ENCODE assay signal across 29 cellular contexts in the genomic region with DNA sequence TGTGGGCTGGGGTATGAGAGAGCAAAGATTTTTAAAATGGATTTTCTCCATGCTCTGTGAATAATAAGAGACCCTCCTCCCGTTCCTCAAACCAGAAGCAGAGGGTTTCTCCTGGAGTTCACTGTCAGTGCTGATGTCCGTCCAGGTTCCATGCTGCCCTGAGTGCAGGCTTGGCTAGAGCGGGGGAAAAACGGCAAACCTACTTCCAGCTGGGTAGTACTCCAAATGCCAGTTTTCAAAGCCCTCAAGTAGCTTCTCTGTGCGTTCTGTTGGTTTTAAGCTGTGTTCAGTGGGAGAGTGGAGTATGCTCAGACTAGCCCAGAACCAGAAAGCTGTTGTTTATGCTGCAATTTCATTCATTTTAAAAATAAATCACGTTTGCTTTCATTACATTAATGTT. TPM values are rescaled to one million over a fixed set of nuclear protein-coding genes. Genes with fewer than 3 reads are reported as not detected.
DNase-seq lines count a peak whose midpoint lies in the region; ATAC-seq and TF ChIP-seq lines count a peak whose summit lies in the region.
"Had no signal": no experiment of that assay in that cellular context is flagged by ENCODE, and none has a peak within 500 bp of the region (broad histone marks: within the 10 kb centered on the region; RNA-seq: fewer than 3 reads in every experiment).

No MANE protein-coding gene starts in this region.

- TF ChIP-seq CTCF in mesothelial cell of epicardium (IDR thresholded peaks at IDR 0.05; ENCODE audit: unreplicated experiment) (no peak), osteoblast (IDR thresholded peaks at IDR 0.05; ENCODE audit: extremely low read depth, low read depth, low read length) (no peak)

- no peaks in the 10 kb centered on the region for H3K36me3 ChIP-seq in osteoblast (ENCODE audit: insufficient read depth, low read length)
- no peaks in the 10 kb centered on the region for H3K36me3 ChIP-seq in naive thymus-derived CD4-positive, alpha-beta T cell (ENCODE audit: control insufficient read depth in 2 of 3, insufficient read depth in 3 of 3, low read length in 3 of 3)
- H3K36me3 ChIP-seq: BE2C, SJCRH30 had no signal

- H3K4me2 ChIP-seq in osteoblast (ENCODE audit: insufficient read depth, low read length) = no peak overlapping the region
- H3K4me2 ChIP-seq: PC-9 had no signal

- H3K4me3 Mint-ChIP-seq in mesothelial cell of epicardium = no peak overlapping the region
- H3K4me3 Mint-ChIP-seq in naive thymus-derived CD4-positive, alpha-beta T cell = no peak overlapping the region
- H3K4me3 Mint-ChIP-seq: CD14-positive monocyte; CD8-positive, alpha-beta memory T cell had no signal

- H3K9me3 Mint-ChIP-seq in mesothelial cell of epicardium = peaks cover 14% of the 10 kb centered on the region
- H3K9me3 Mint-ChIP-seq in naive thymus-derived CD4-positive, alpha-beta T cell = peaks cover 0 to 12% (median 5%) of the 10 kb centered on the region in 11 donors

- H3K36me3 Mint-ChIP-seq in mesothelial cell of epicardium = no peaks in the 10 kb centered on the region
- H3K36me3 Mint-ChIP-seq in naive thymus-derived CD4-positive, alpha-beta T cell = no peaks in the 10 kb centered on the region
- H3K36me3 Mint-ChIP-seq: CD14-positive monocyte; CD8-positive, alpha-beta memory T cell had no signal

- H3K27ac ChIP-seq in osteoblast (ENCODE audit: low read depth, low read length) = no peak overlapping the region
- no peak overlapping the region for H3K27ac ChIP-seq in naive thymus-derived CD4-positive, alpha-beta T cell (ENCODE audit: low read depth, low read length)
- H3K27ac ChIP-seq: PC-9, SJCRH30 had no signal

- in situ Hi-C loops in G401 (cut with HindIII; ENCODE audit: low sequenced_read_pairs) = no loop called here

- no peak overlapping the region for H3K4me3 ChIP-seq in osteoblast (ENCODE audit: insufficient read depth, low read length)
- H3K4me3 ChIP-seq in naive thymus-derived CD4-positive, alpha-beta T cell (ENCODE audit: low read length) = no peak overlapping the region
- H3K4me3 ChIP-seq: PC-9, SJCRH30 had no signal

- H3K4me1 Mint-ChIP-seq in mesothelial cell of epicardium = peaks cover 33% of the 10 kb centered on the region
- H3K4me1 Mint-ChIP-seq in naive thymus-derived CD4-positive, alpha-beta T cell = no peaks in the 10 kb centered on the region
- H3K4me1 Mint-ChIP-seq: CD8-positive, alpha-beta memory T cell had no signal

- H3K27me3 Mint-ChIP-seq in mesothelial cell of epicardium (ENCODE audit: low read depth) = peaks cover 10% of the 10 kb centered on the region
- peaks cover 4 to 21% (median 14%) of the 10 kb centered on the region in 5 donors for H3K27me3 Mint-ChIP-seq in naive thymus-derived CD4-positive, alpha-beta T cell

- no peak overlapping the region for H2AFZ ChIP-seq in osteoblast (ENCODE audit: low read length)
- H2AFZ ChIP-seq: PC-9 had no signal

- DNase-seq in G401 (ENCODE audit: low spot score) (peak; percentile 81), cerebellar cortex (ENCODE audit: low spot score) (peak; percentile 73), mesothelial cell of epicardium (ENCODE audit: low spot score in 2 of 2, unreplicated experiment in 2 of 2) (no peak), osteoblast (ENCODE audit: insufficient read length, low spot score, missing footprints) (peak; percentile 42), NCI-H2029 (lab: John Stamatoyannopoulos, UW) (no peak)
- DNase-seq in naive thymus-derived CD4-positive, alpha-beta T cell = no peak
- DNase-seq: 8988T; ACHN; BE2C; CD8-positive, alpha-beta memory T cell; DMS 273 treated with DMSO at 0.1 percent for 48 hours; DMS79; EL; GF-D8; IMR-90; KG1; MM.1S; NCI-H1048; NCI-H1417; NCI-H1694; NCI-H2081; NCI-H2227 treated with DMSO at 0.1 percent for 48 hours; NCI-H526 treated with DMSO at 0.1 percent for 48 hours; PC-9; SJCRH30 had no signal

- POLR2A ChIA-PET in naive thymus-derived CD4-positive, alpha-beta T cell (lab: Charles Lee) = interaction anchor here (0.7 kb wide), 1 partner anchor 213 kb away, joined by 6 read pairs; no protein-coding TSS in a partner anchor

- no peaks in the 10 kb centered on the region for H4K20me1 ChIP-seq in osteoblast (ENCODE audit: insufficient read depth, low read length)

- no peaks in the 10 kb centered on the region for H3K9me3 ChIP-seq in osteoblast (ENCODE audit: low read depth, low read length)
- H3K9me3 ChIP-seq in naive thymus-derived CD4-positive, alpha-beta T cell (ENCODE audit: control insufficient read depth in 2 of 3, low read length in 3 of 3) = no peaks in the 10 kb centered on the region
- H3K9me3 ChIP-seq: BE2C had no signal

- H3K79me2 ChIP-seq in osteoblast (ENCODE audit: insufficient read depth, low read length) = no peaks in the 10 kb centered on the region

- ATAC-seq in HG03354 (IDR thresholded peaks at IDR 0.05; ENCODE audit: poor library complexity, severe bottlenecking, unreplicated experiment) (no peak), HG02885 (IDR thresholded peaks at IDR 0.05; ENCODE audit: poor library complexity, unreplicated experiment) (no peak)
- no peak for ATAC-seq in naive thymus-derived CD4-positive, alpha-beta T cell
- ATAC-seq: Right ventricle myocardium inferior had no signal

- intact Hi-C loops in naive thymus-derived CD4-positive, alpha-beta T cell (cut with micrococcal nuclease) = no loop called here

- H3K27ac Mint-ChIP-seq in mesothelial cell of epicardium = peak overlapping the region; percentile 43
- no peak overlapping the region for H3K27ac Mint-ChIP-seq in naive thymus-derived CD4-positive, alpha-beta T cell
- H3K27ac Mint-ChIP-seq: CD8-positive, alpha-beta memory T cell had no signal

- CTCF ChIA-PET in naive thymus-derived CD4-positive, alpha-beta T cell (lab: Charles Lee) = interaction anchor here (0.7 kb wide), 1 partner anchor 254 kb away, joined by 3 read pairs; no protein-coding TSS in a partner anchor

- peaks cover 26% of the 10 kb centered on the region for H3K27me3 ChIP-seq in osteoblast (ENCODE audit: insufficient read depth, low read length)
- H3K27me3 ChIP-seq in naive thymus-derived CD4-positive, alpha-beta T cell (ENCODE audit: control insufficient read depth in 2 of 2, insufficient read depth in 2 of 2, low read length in 2 of 2) = no peaks in the 10 kb centered on the region
- H3K27me3 ChIP-seq: BE2C, SJCRH30 had no signal

- H3K4me1 ChIP-seq in osteoblast (ENCODE audit: insufficient read depth, low read length) = no peaks in the 10 kb centered on the region
- no peaks in the 10 kb centered on the region for H3K4me1 ChIP-seq in naive thymus-derived CD4-positive, alpha-beta T cell (ENCODE audit: control insufficient read depth in 2 of 2, insufficient read depth in 2 of 2, low read length in 2 of 2)

RNA-seq across cellular contexts. Expression of a gene that starts 40.3 kb away (rescaled TPM):
- 0.18 TPM in 1 of 2 replicates, not detected in the other for total RNA-seq in G401 (2014; rRNA removed; shearing (Covaris generic))
- 0.36 to 0.58 TPM (median 0.42 TPM) in 3 replicates for total RNA-seq in mesothelial cell of epicardium
- total RNA-seq in osteoblast = under 0.01 TPM in 1 of 2 replicates, not detected in the other
- total RNA-seq in naive thymus-derived CD4-positive, alpha-beta T cell = not detected
- polyA plus RNA-seq in naive thymus-derived CD4-positive, alpha-beta T cell = not detected
- total RNA-seq: CD8-positive, alpha-beta memory T cell; IMR-90; PC-9; SJCRH30 had no signal
- polyA plus RNA-seq: CD14-positive monocyte; CD8-positive, alpha-beta memory T cell; IMR-90 had no signal

Comparison
In these comparisons a context has a peak if more than half of its experiments do, and no peak if none do; other contexts are left out.
1. DNase-seq: peak in G401 (single experiment), cerebellar cortex (single experiment) and osteoblast (single experiment); none in mesothelial cell of epicardium (0 of 2), NCI-H2029 (single experiment) and naive thymus-derived CD4-positive, alpha-beta T cell (0 of 9).